In the genomic region with DNA sequence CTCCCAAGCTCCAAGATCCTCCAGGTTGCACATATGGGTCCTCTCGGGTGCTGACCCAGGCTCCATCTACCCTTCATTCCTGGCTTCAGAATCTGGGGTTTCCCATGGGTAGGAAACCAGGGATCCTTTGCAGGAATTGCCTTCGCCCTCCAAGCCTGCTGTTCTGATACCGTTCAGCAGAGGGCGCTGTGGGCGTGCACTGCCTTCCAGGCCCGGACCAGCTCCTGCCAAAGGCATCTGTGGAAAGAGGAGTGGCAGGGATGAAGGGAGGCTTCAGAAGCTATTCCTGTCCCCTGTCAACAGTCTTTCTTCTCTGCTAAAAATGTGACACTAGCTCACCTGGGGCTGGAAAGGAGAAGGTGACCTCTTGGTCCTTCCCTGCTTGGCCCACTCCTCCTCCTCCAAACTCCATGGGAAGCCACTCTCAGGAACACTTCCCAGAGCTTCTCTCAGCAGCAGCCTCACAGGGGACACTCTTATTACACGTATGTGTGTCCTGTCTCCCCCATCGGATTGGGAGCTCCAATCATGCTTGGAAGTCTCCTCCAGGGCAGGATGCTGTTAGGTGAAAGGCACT, we compare ENCODE assay signal across 8 cellular contexts.
DNase-seq lines count a peak whose midpoint lies in the region; ATAC-seq, FAIRE-seq and TF ChIP-seq lines count a peak whose summit lies in the region.

No MANE protein-coding gene starts in this region.

- H3K4me1 ChIP-seq in kidney (ENCODE audit: control insufficient read depth in 1 of 2, insufficient read depth in 1 of 2, low read depth in 1 of 2, low read length in 2 of 2): peaks cover 2 to 21% of the 10 kb centered on the region in 2 donors

- DNase-seq in A172 (ENCODE audit: low spot score) (peak; percentile 44), GM10266 (ENCODE audit: extremely low spot score) (peak; percentile 55), NCI-H510A treated with DMSO at 0.1 percent for 48 hours (lab: John Stamatoyannopoulos, UW) (peak; percentile 74), kidney (peak; percentile 70)
- DNase-seq in stimulated activated CD4-positive, alpha-beta T cell treated with anti-CD3 and anti-CD28 coated beads, TNF-alpha, amount 100 ng/mL, for 24 hours (ENCODE audit: low read depth in 3 of 3): peak in 2 of 3 experiments; percentile 16 to 32

- no peak overlapping the region for H3K4me3 ChIP-seq in kidney (ENCODE audit: low read length in 2 of 2)

- H3K27ac Mint-ChIP-seq in brain: peak overlapping the region in 4 of 5 experiments; percentile 19 to 87 (median 80)

- no peak for FAIRE-seq in kidney (lab: Jason Lieb, UNC)

- H3K4me3 Mint-ChIP-seq in brain: no peak overlapping the region

- TF ChIP-seq CTCF in GM10266 (IDR thresholded peaks at IDR 0.05; ENCODE audit: control insufficient read depth, insufficient read depth, low read depth, missing control alignments) (peak; percentile 57), brain (conservative IDR thresholded peaks at IDR 0.05) (peak; percentile 78 to 83), kidney (IDR thresholded peaks at IDR 0.05; ENCODE audit: borderline replicate concordance, extremely low read depth, insufficient read depth) (peak; percentile 72)

- ATAC-seq in GM18519 (IDR thresholded peaks at IDR 0.05; ENCODE audit: low FRiP score, unreplicated experiment): no peak
- ATAC-seq in HG03460 (IDR thresholded peaks at IDR 0.05; ENCODE audit: unreplicated experiment): no peak

- H3K9me3 Mint-ChIP-seq in brain: peaks cover 0 to 5% (median 0%) of the 10 kb centered on the region in 5 experiments

- intact Hi-C loops in kidney (cut with DNase I): no loop called here

- H3K9ac ChIP-seq in kidney (ENCODE audit: low read length in 2 of 2): no peak overlapping the region

- H3K36me3 ChIP-seq in kidney (ENCODE audit: control insufficient read depth in 1 of 2, insufficient read depth in 2 of 2, low read length in 2 of 2): no peaks in the 10 kb centered on the region

- no peaks in the 10 kb centered on the region for H3K36me3 Mint-ChIP-seq in brain

- H3K9me3 ChIP-seq in kidney (ENCODE audit: control insufficient read depth in 1 of 2, low read length in 2 of 2): no peaks in the 10 kb centered on the region

- H3K4me1 Mint-ChIP-seq in brain: peaks cover 71% of the 10 kb centered on the region

- peaks cover 30% of the 10 kb centered on the region for H3K27me3 Mint-ChIP-seq in brain

- no peak overlapping the region for H3K27ac ChIP-seq in kidney (ENCODE audit: low read depth in 2 of 2, low read length in 2 of 2)

Comparison
In these comparisons a context has a peak if more than half of its experiments do, and no peak if none do; other contexts are left out.
1. DNase-seq: peak in every context shown above with its lines; median percentile 74 in NCI-H510A treated with DMSO at 0.1 percent for 48 hours; 70 in kidney; 55 in GM10266; 44 in A172; 24 in stimulated activated CD4-positive, alpha-beta T cell treated with anti-CD3 and anti-CD28 coated beads, TNF-alpha, amount 100 ng/mL, for 24 hours.